ENCODE assay signal across 8 cellular contexts in genomic region chr1:151047591-151047924, GRCh38. TPM values are rescaled to one million over a fixed set of nuclear protein-coding genes. Genes with fewer than 3 reads are reported as not detected.
DNase-seq lines count a peak whose midpoint lies in the region; ATAC-seq and TF ChIP-seq lines count a peak whose summit lies in the region.

TSS of gene C1orf56 (plus strand) at chr1:151047751. CDS start at chr1:151047848, 97 bp downstream.

- H3K56ac ChIP-seq in IMR-90 (ENCODE audit: extremely low read depth, insufficient read depth, low read length) = peak within 1 kb of the TSS; percentile 84

- H3K4me3 Mint-ChIP-seq in activated naive CD8-positive, alpha-beta T cell treated with anti-CD3 and anti-CD28 coated beads, Interleukin-2, amount 10 ng/mL, durations not matched to agents 7 days and 5 days = peak within 1 kb of the TSS; percentile 89

- no peaks in the 10 kb centered on the region for H3K9me3 ChIP-seq in IMR-90 (ENCODE audit: control insufficient read depth, insufficient read depth, low read length)

- peaks cover 16% of the 10 kb centered on the region for H3K4me1 Mint-ChIP-seq in activated naive CD8-positive, alpha-beta T cell treated with anti-CD3 and anti-CD28 coated beads, Interleukin-2, amount 10 ng/mL, durations not matched to agents 7 days and 5 days

- no TSS peak for BruUV-seq in IMR-90 (replicated peaks; lab: Mats Ljungman, UMichigan)

- peak within 1 kb of the TSS; percentile 88 for H3K27ac ChIP-seq in IMR-90 (ENCODE audit: insufficient read depth, low read length)

- no peaks in the 10 kb centered on the region for H3K27me3 Mint-ChIP-seq in activated naive CD8-positive, alpha-beta T cell treated with anti-CD3 and anti-CD28 coated beads, Interleukin-2, amount 10 ng/mL, durations not matched to agents 7 days and 5 days

- peak within 1 kb of the TSS; percentile 78 for H3K9ac ChIP-seq in IMR-90 (ENCODE audit: low read depth, low read length)

- peaks cover 5% of the 10 kb centered on the region for H3K36me3 Mint-ChIP-seq in activated naive CD8-positive, alpha-beta T cell treated with anti-CD3 and anti-CD28 coated beads, Interleukin-2, amount 10 ng/mL, durations not matched to agents 7 days and 5 days

- 0% methylated on average over 8 of the region's 29 CpGs; no CpG with 5 or more reads in 1 of the 2 experiments for WGBS in IMR-90 (ENCODE audit: extremely low coverage in 2 of 2, insufficient read length in 1 of 2), 2 experiments

- H3K4me1 ChIP-seq in IMR-90 (ENCODE audit: control insufficient read depth, insufficient read depth, low read length) = peaks cover 8% of the 10 kb centered on the region

- H4K8ac ChIP-seq in IMR-90 (ENCODE audit: low read depth in 2 of 2, low read length in 2 of 2) = peak within 1 kb of the TSS; percentile 96 to 99

- peak within 1 kb of the TSS; percentile 96 for H2AK9ac ChIP-seq in IMR-90 (replicated peaks; ENCODE audit: low read depth, low read length, poor library complexity)

- peak within 1 kb of the TSS; percentile 81 for H3K14ac ChIP-seq in IMR-90 (replicated peaks; ENCODE audit: low read depth, low read length)

- H2AK5ac ChIP-seq in IMR-90 (ENCODE audit: low read depth, low read length) = peak within 1 kb of the TSS; percentile 87

- H2BK120ac ChIP-seq in IMR-90 (ENCODE audit: low read depth, low read length) = peak within 1 kb of the TSS; percentile 69; the same call in 1 of the 2 replicates

- H3K9me1 ChIP-seq in IMR-90 (ENCODE audit: insufficient read depth, low read length) = peaks cover 7% of the 10 kb centered on the region; the same call in 1 of the 2 replicates

- POLR2A ChIA-PET in BJ (lab: Charles Lee) = interaction anchor here (0.5 kb wide), 1 partner anchor 18 kb away, joined by 3 read pairs; no protein-coding TSS in a partner anchor
- POLR2A ChIA-PET in IMR-90 (lab: Charles Lee; ENCODE audit: unreplicated experiment) = interaction anchor here (1.0 kb wide), 1 partner anchor 41 kb away, joined by 4 read pairs; the partner anchor contains the start of gene MINDY1
- POLR2A ChIA-PET in activated naive CD8-positive, alpha-beta T cell treated with anti-CD3 and anti-CD28 coated beads, Interleukin-2, amount 10 ng/mL, durations not matched to agents 7 days and 5 days (lab: Charles Lee) = interaction anchor here (0.9 to 6.4 kb wide), 8 partner anchors 10 to 485 kb away, joined by 3 to 90 read pairs (median 6); partner anchors contain the start of genes CDC42SE1, GABPB2, MLLT11 and TNFAIP8L2

- intact Hi-C loops in IMR-90 (cut with micrococcal nuclease) (no loop called here), head of caudate nucleus (cut with DNase I) (no loop called here)

- no peak for TF ChIP-seq RAD21 in IMR-90 (IDR thresholded peaks at IDR 0.05; ENCODE audit: low read length)

- no peaks in the 10 kb centered on the region for H3K9me3 Mint-ChIP-seq in activated naive CD8-positive, alpha-beta T cell treated with anti-CD3 and anti-CD28 coated beads, Interleukin-2, amount 10 ng/mL, durations not matched to agents 7 days and 5 days

- peak; percentile 82 for ATAC-seq in IMR-90 (ENCODE audit: low read depth)
- peak; percentile 58 for ATAC-seq in activated naive CD8-positive, alpha-beta T cell treated with anti-CD3 and anti-CD28 coated beads, Interleukin-2, amount 10 ng/mL, durations not matched to agents 7 days and 5 days (ENCODE audit: low read depth)
- ATAC-seq in GM21526 (IDR thresholded peaks at IDR 0.05; ENCODE audit: low FRiP score, unreplicated experiment) = no peak

- H3K27me3 ChIP-seq in BJ (ENCODE audit: control insufficient read depth, insufficient read depth, low read length) = no peaks in the 10 kb centered on the region
- no peaks in the 10 kb centered on the region for H3K27me3 ChIP-seq in IMR-90 (ENCODE audit: control insufficient read depth, insufficient read depth, low read length)

- CTCF ChIA-PET in BJ (lab: Yijun Ruan, JAX) = interaction anchor here (1.1 to 1.7 kb wide), 10 partner anchors 9 to 52 kb away, joined by 3 to 13 read pairs (median 4); partner anchors contain the start of genes BNIPL, CDC42SE1, GABPB2 and MINDY1
- CTCF ChIA-PET in IMR-90 (lab: Yijun Ruan, JAX) = interaction anchor here (0.6 to 1.4 kb wide), 3 partner anchors 52 to 270 kb away, joined by 3 read pairs; no protein-coding TSS in a partner anchor

- H3K23ac ChIP-seq in IMR-90 (ENCODE audit: low read depth, low read length) = peak within 1 kb of the TSS; percentile 93

- H3K4me3 ChIP-seq in BJ (ENCODE audit: low read depth, low read length) = peak within 1 kb of the TSS; percentile 60
- peak within 1 kb of the TSS; percentile 65 for H3K4me3 ChIP-seq in IMR-90 (ENCODE audit: insufficient read depth, low read depth, low read length)

- peak within 1 kb of the TSS; percentile 85 for H3K27ac Mint-ChIP-seq in activated naive CD8-positive, alpha-beta T cell treated with anti-CD3 and anti-CD28 coated beads, Interleukin-2, amount 10 ng/mL, durations not matched to agents 7 days and 5 days

- peak within 1 kb of the TSS; percentile 44 for H3K18ac ChIP-seq in IMR-90 (ENCODE audit: low read depth, low read length)

- TF ChIP-seq CTCF in BJ (IDR thresholded peaks at IDR 0.05; ENCODE audit: insufficient read depth, low read depth, low read length) (no peak), IMR-90 (conservative IDR thresholded peaks at IDR 0.05; ENCODE audit: low read depth, low read length) (no peak)

- H3K4ac ChIP-seq in IMR-90 (ENCODE audit: low read depth, low read length) = peak within 1 kb of the TSS; percentile 82

- peak within 1 kb of the TSS; percentile 80 for H4K91ac ChIP-seq in IMR-90 (ENCODE audit: insufficient read depth, low read depth, low read length)

- peak within 1 kb of the TSS; percentile 62 for H2BK5ac ChIP-seq in IMR-90 (ENCODE audit: low read depth, low read length, poor library complexity, severe bottlenecking)

- in situ Hi-C loops in IMR-90 (cut with MboI; ENCODE audit: low sequenced_read_pairs) = no loop called here

- H3K79me1 ChIP-seq in IMR-90 (ENCODE audit: low read depth in 1 of 2, low read length in 2 of 2) = peaks cover 6 to 44% of the 10 kb centered on the region in 2 experiments; a peak in 3 of 4 replicates

- dilution Hi-C loops in IMR-90 (cut with HindIII; ENCODE audit: low sequenced_read_pairs, unreplicated experiment) = no loop called here

- peak within 1 kb of the TSS; percentile 86 for H3K4me2 ChIP-seq in IMR-90 (ENCODE audit: low read depth, low read length)

- DNase-seq in BJ (ENCODE audit: low read depth) (no peak), GM19238 (ENCODE audit: insufficient read length, low spot score) (peak; percentile 68), IMR-90 (peak; percentile 60), head of caudate nucleus (peak; percentile 37 to 89 (median 79)), occipital lobe (lab: John Stamatoyannopoulos, UW) (peak; percentile 57)
- DNase-seq in activated naive CD8-positive, alpha-beta T cell treated with anti-CD3 and anti-CD28 coated beads, Interleukin-2, amount 10 ng/mL, durations not matched to agents 7 days and 5 days = peak; percentile 70

- H2AFZ ChIP-seq in IMR-90 (replicated peaks; ENCODE audit: low read length, poor library complexity) = peak within 1 kb of the TSS; percentile 95

- TF ChIP-seq POLR2A in IMR-90 (IDR thresholded peaks at IDR 0.05; ENCODE audit: low read depth, low read length) = 0 out of 2 replicates have a peak, but pooled peaks have one; percentile 8
- peak; percentile 64 for TF ChIP-seq POLR2A in Raji (IDR thresholded peaks at IDR 0.05; ENCODE audit: insufficient read depth, low read depth, low read length)

- peak within 1 kb of the TSS; percentile 47; the same call in 1 of the 2 replicates for H2BK20ac ChIP-seq in IMR-90 (ENCODE audit: low read depth, low read length)

- H4K20me1 ChIP-seq in IMR-90 (ENCODE audit: insufficient read depth, low read length) = 0 out of 2 replicates have a peak, but pooled peaks cover 8% of the 10 kb centered on the region

- H4K5ac ChIP-seq in IMR-90 (ENCODE audit: low read depth, low read length) = peak within 1 kb of the TSS; percentile 91

- H3K36me3 ChIP-seq in BJ (ENCODE audit: control insufficient read depth, insufficient read depth, low read length) (peaks cover 1% of the 10 kb centered on the region; the same call in 1 of the 2 replicates), IMR-90 (ENCODE audit: control insufficient read depth, insufficient read depth, low read length) (peaks cover 11% of the 10 kb centered on the region)

- peak within 1 kb of the TSS; percentile 28; the same call in 1 of the 3 replicates for H2BK15ac ChIP-seq in IMR-90 (ENCODE audit: low read depth, low read length)

TF ChIP-seq in IMR-90, 13 proteins besides CTCF, POLR2A, EP300 and RAD21:
- peak; percentile 3; the same call in 1 of the 2 replicates for TF ChIP-seq MAZ (IDR thresholded peaks at IDR 0.05; ENCODE audit: borderline replicate concordance, low read depth, low read length)
- TF ChIP-seq USF2 (IDR thresholded peaks at IDR 0.05; ENCODE audit: low read depth, low read length) = no peak

RNA-seq across cellular contexts. Expression of gene C1orf56, which starts in this region (rescaled TPM):
- polyA plus RNA-seq in BJ (2011; rRNA removed) (1.6 and 2.0 TPM in 2 replicates), IMR-90 (2012; rRNA removed) (1.2 and 1.5 TPM in 2 replicates)
- polyA minus RNA-seq in BJ (2011; rRNA and poly(A)+ RNA removed) = 0.90 and 1.1 TPM in 2 replicates
- total RNA-seq in IMR-90 (2012; rRNA removed) (0.54 and 0.83 TPM in 2 replicates), occipital lobe (3.4 TPM)
- 1.2 and 2.5 TPM in 2 replicates for polyA plus RNA-seq in IMR-90 (2012; cell fraction: cytosol; rRNA removed)
- polyA plus RNA-seq in IMR-90 (2012; cell fraction: nucleus; rRNA removed; ENCODE audit: low replicate concordance) = 0.87 and 1.4 TPM in 2 replicates
- 1 to 10 TPM; 1.9 TPM for total RNA-seq in activated naive CD8-positive, alpha-beta T cell treated with anti-CD3 and anti-CD28 coated beads, Interleukin-2, amount 10 ng/mL, durations not matched to agents 7 days and 5 days
